ENCODE assay signal across 8 cellular contexts in genomic region chr17:50055055-50055425, GRCh38. TPM values are rescaled to one million over a fixed set of nuclear protein-coding genes. Genes with fewer than 3 reads are reported as not detected.
DNase-seq lines count a peak whose midpoint lies in the region; ATAC-seq, FAIRE-seq and TF ChIP-seq lines count a peak whose summit lies in the region.

No MANE protein-coding gene starts in this region.

- POLR2A ChIA-PET in Panc1 (lab: Charles Lee) (interaction anchor here (1.2 kb wide), 1 partner anchor 26 kb away, joined by 4 read pairs; no protein-coding TSS in a partner anchor), HepG2 (lab: Yijun Ruan, JAX) (no interaction called here)

- intact Hi-C loops in Panc1 (cut with micrococcal nuclease; ENCODE audit: unreplicated experiment) (loop anchor here (1.0 kb wide), 1 partner anchor 27 kb away; no protein-coding TSS in a partner anchor), HepG2 (cut with micrococcal nuclease; ENCODE audit: unreplicated experiment) (no loop called here), posterior vena cava (cut with DNase I) (no loop called here)

- in situ Hi-C loops in Panc1 (cut with HindIII; ENCODE audit: low pct_unique_long_range_greater_than_20kb, low sequenced_read_pairs) (no loop called here), HepG2 (cut with HindIII; ENCODE audit: extremely low pct_ligation_motif_present, low pct_unique_long_range_greater_than_20kb) (no loop called here)

- CTCF ChIA-PET in Panc1 (lab: Charles Lee) = interaction anchor here (0.5 kb wide), 2 partner anchors 145 to 156 kb away, joined by 3 to 6 read pairs; no protein-coding TSS in a partner anchor
- CTCF ChIA-PET in HepG2 (lab: Yijun Ruan, JAX; ENCODE audit: low intra/inter-chr PET ratio, low total read pairs) = no interaction called here

- H3K27me3 ChIP-seq in Panc1 (ENCODE audit: control insufficient read depth, insufficient read depth, low read length) (no peaks in the 10 kb centered on the region), HepG2 (ENCODE audit: control insufficient read depth in 1 of 2, insufficient read depth in 2 of 2, low read length in 2 of 2) (peaks cover 9 to 80% of the 10 kb centered on the region in 2 experiments), thymus (ENCODE audit: control insufficient read depth, insufficient read depth) (peaks cover 10% of the 10 kb centered on the region)

- no peak for TF ChIP-seq EP300 in HepG2 (IDR thresholded peaks at IDR 0.05; ENCODE audit: low read depth in 2 of 2, low read length in 2 of 2)
- no peak for TF ChIP-seq EP300 in HepG2 (CRISPR knock-in tag; IDR thresholded peaks at IDR 0.05; ENCODE audit: borderline replicate concordance)

- no peaks in the 10 kb centered on the region for H3K9me3 ChIP-seq in Panc1 (ENCODE audit: control insufficient read depth, insufficient read depth, low read depth, low read length)
- H3K9me3 ChIP-seq in HepG2 (ENCODE audit: low read length) = no peaks in the 10 kb centered on the region
- H3K9me3 ChIP-seq in thymus (ENCODE audit: control insufficient read depth) = no peaks in the 10 kb centered on the region

- TF ChIP-seq CTCF in Panc1 (IDR thresholded peaks at IDR 0.05) = no peak
- TF ChIP-seq CTCF in HepG2 (CRISPR knock-in tag; IDR thresholded peaks at IDR 0.05) = no peak

- ATAC-seq in Panc1 = peak; percentile 11
- ATAC-seq in HepG2 = no peak

- no peak for TF ChIP-seq RAD21 in HepG2 (CRISPR knock-in tag; IDR thresholded peaks at IDR 0.05)

- WGBS in HepG2 (ENCODE audit: low lambda C conversion rate) = 39% methylated on average over 14 of the region's 14 CpGs
- 8% methylated on average over 14 of the region's 14 CpGs for WGBS in thymus

- no peak for TF ChIP-seq POLR2A in HepG2 (IDR thresholded peaks at IDR 0.05; ENCODE audit: insufficient read depth in 1 of 2, low read depth in 2 of 2, low read length in 2 of 2)

- H3K9ac ChIP-seq in HepG2 (ENCODE audit: insufficient read depth, low read depth, low read length) = no peak overlapping the region

- H4K20me1 ChIP-seq in HepG2 (ENCODE audit: insufficient read depth, low read length) = no peaks in the 10 kb centered on the region

- H3K4me1 ChIP-seq in Panc1 (ENCODE audit: control insufficient read depth, insufficient read depth, low read length) (peaks cover 69% of the 10 kb centered on the region), HepG2 (ENCODE audit: insufficient read depth, low read length) (peaks cover 53% of the 10 kb centered on the region), thymus (ENCODE audit: control insufficient read depth, insufficient read depth, low read length) (peaks cover 7% of the 10 kb centered on the region)

- H3K4me3 ChIP-seq in Panc1 (ENCODE audit: low read depth in 2 of 2, low read length in 2 of 2) (peak overlapping the region; percentile 63 to 99), HepG2 (replicated peaks in 1 of 3; ENCODE audit: insufficient read depth in 1 of 3, low read depth in 2 of 3, low read length in 3 of 3) (peak overlapping the region in 1 of 3 experiments; percentile 75; a peak in 1 of 6 replicates), thymus (ENCODE audit: low read length) (peak overlapping the region; percentile 60)

- H3K4me2 ChIP-seq in HepG2 (ENCODE audit: low read depth, low read length) = peak overlapping the region; percentile 90

- peak overlapping the region; percentile 99 for H3K27ac ChIP-seq in Panc1 (ENCODE audit: low read length)
- H3K27ac ChIP-seq in HepG2 (ENCODE audit: extremely low read length, insufficient read depth, low read length) = no peak overlapping the region
- H3K27ac ChIP-seq in thymus (ENCODE audit: low read depth) = peak overlapping the region; percentile 80

- TSS peak; percentile 98 for BruUV-seq in Panc1 (replicated peaks; lab: Mats Ljungman, UMichigan)
- BruUV-seq in HepG2 (replicated peaks; lab: Mats Ljungman, UMichigan) = no TSS peak

- H3K36me3 ChIP-seq in Panc1 (ENCODE audit: control insufficient read depth, insufficient read depth, low read length) = peaks cover 8% of the 10 kb centered on the region; the same call in 1 of the 2 replicates
- no peaks in the 10 kb centered on the region for H3K36me3 ChIP-seq in HepG2 (replicated peaks in 1 of 2; ENCODE audit: control insufficient read depth in 1 of 2, insufficient read depth in 2 of 2, low read length in 2 of 2)
- no peaks in the 10 kb centered on the region for H3K36me3 ChIP-seq in thymus (ENCODE audit: control insufficient read depth, insufficient read depth)

- no peaks in the 10 kb centered on the region for H3K79me2 ChIP-seq in HepG2 (ENCODE audit: insufficient read depth, low read length)

- no peak overlapping the region for H2AFZ ChIP-seq in HepG2 (ENCODE audit: low read length)

- FAIRE-seq in HepG2 (lab: Jason Lieb, UNC) = no peak

- peak; percentile 20 for DNase-seq in stimulated activated CD4-positive, alpha-beta T cell treated with anti-CD3 and anti-CD28 coated beads, Interleukin-1b, Interleukin-23, amount 100 ng/mL, for 48 hours
- no peak for DNase-seq in stimulated activated CD4-positive, alpha-beta T cell treated with anti-CD3 and anti-CD28 coated beads, Interleukin-12 subunit alpha, Interleukin-12 subunit beta, amount 100 ng/mL, for 4 hours
- no peak for DNase-seq in Panc1 (ENCODE audit: low read depth, low spot score)
- peak; percentile 87 for DNase-seq in cerebellum (ENCODE audit: low spot score)
- DNase-seq in HepG2 (ENCODE audit: low spot score) = no peak
- DNase-seq in posterior vena cava (ENCODE audit: low spot score) = no peak
- DNase-seq in activated CD4-positive, CD25-positive, alpha-beta regulatory T cell (lab: John Stamatoyannopoulos, UW) = no peak

RNA-seq across cellular contexts. Expression of gene ITGA3, which starts 0.9 kb away (rescaled TPM):
- total RNA-seq in Panc1 (2021; ENCODE audit: unreplicated experiment) (439 TPM), cerebellum (22.9 TPM), HepG2 (2016; rRNA removed; fragmentation: Illumina TruSeq; extraction: Trizol) (0.69 and 0.77 TPM in 2 replicates), posterior vena cava (10 to 100 TPM; 56.3 to 80.3 TPM)
- 291 TPM for polyA plus RNA-seq in Panc1 (2012; ENCODE audit: insufficient read length)
- 1.5 and 1.9 TPM in 2 replicates for total RNA-seq in HepG2 (2016; cell fraction: cytosol; rRNA removed; fragmentation: Illumina TruSeq; extraction: Trizol; ENCODE audit: low read depth)
- total RNA-seq in HepG2 (2016; cell fraction: insoluble cytoplasmic fraction; rRNA removed; fragmentation: Illumina TruSeq; extraction: Trizol) = 0.48 and 1.1 TPM in 2 replicates
- 0.28 and 0.62 TPM in 2 replicates for total RNA-seq in HepG2 (2016; cell fraction: membrane; rRNA removed; fragmentation: Illumina TruSeq; extraction: Trizol)
- total RNA-seq in HepG2 (2016; cell fraction: nucleus; rRNA removed; fragmentation: Illumina TruSeq; extraction: Trizol) = 1.3 and 1.8 TPM in 2 replicates
- polyA plus RNA-seq in HepG2 (2011; rRNA removed) (0.48 and 0.59 TPM in 2 replicates), thymus (27.7 TPM)
- polyA plus RNA-seq in HepG2 (2011; cell fraction: cytosol; rRNA removed) = 0.33 and 0.78 TPM in 2 replicates
- 2.6 and 3.3 TPM in 2 replicates for polyA plus RNA-seq in HepG2 (2011; cell fraction: nucleus; rRNA removed)
- polyA plus RNA-seq in HepG2 (2012) = 0.27 and 0.32 TPM in 2 replicates
- polyA plus RNA-seq in HepG2 (2016; cell fraction: cytosol; fragmentation: Illumina TruSeq; extraction: Trizol; ENCODE audit: low read depth) = 0.51 and 0.57 TPM in 2 replicates
- polyA plus RNA-seq in HepG2 (2016; cell fraction: insoluble cytoplasmic fraction; fragmentation: Illumina TruSeq; extraction: Trizol; ENCODE audit: low read depth) = 0.52 and 0.82 TPM in 2 replicates
- polyA plus RNA-seq in HepG2 (2016; cell fraction: membrane; fragmentation: Illumina TruSeq; extraction: Trizol; ENCODE audit: low read depth) = 0.30 and 0.48 TPM in 2 replicates
- 1.3 and 2.2 TPM in 2 replicates for polyA plus RNA-seq in HepG2 (2016; cell fraction: nucleus; fragmentation: Illumina TruSeq; extraction: Trizol; ENCODE audit: insufficient read depth, low read depth)
- 1.4 and 198 TPM in 2 replicates for polyA minus RNA-seq in HepG2 (2011; rRNA and poly(A)+ RNA removed; ENCODE audit: low replicate concordance)
- polyA minus RNA-seq in HepG2 (2011; cell fraction: cytosol; rRNA and poly(A)+ RNA removed) = 2.9 and 6.2 TPM in 2 replicates
- 1.1 and 2.8 TPM in 2 replicates for polyA minus RNA-seq in HepG2 (2011; cell fraction: nucleus; rRNA and poly(A)+ RNA removed)

RNA-seq across cellular contexts. Expression of gene PDK2, which starts 40.1 kb away (rescaled TPM):
- total RNA-seq in Panc1 (2021; ENCODE audit: unreplicated experiment) (46.0 TPM), cerebellum (21.3 TPM), HepG2 (2016; rRNA removed; fragmentation: Illumina TruSeq; extraction: Trizol) (18.5 and 19.2 TPM in 2 replicates), posterior vena cava (10 to 100 TPM; 26.0 to 27.7 TPM)
- polyA plus RNA-seq in Panc1 (2012; ENCODE audit: insufficient read length) = 79.3 TPM
- total RNA-seq in HepG2 (2016; cell fraction: cytosol; rRNA removed; fragmentation: Illumina TruSeq; extraction: Trizol; ENCODE audit: low read depth) = 6.4 and 13.9 TPM in 2 replicates
- 16.2 and 19.8 TPM in 2 replicates for total RNA-seq in HepG2 (2016; cell fraction: insoluble cytoplasmic fraction; rRNA removed; fragmentation: Illumina TruSeq; extraction: Trizol)
- 10.9 and 11.9 TPM in 2 replicates for total RNA-seq in HepG2 (2016; cell fraction: membrane; rRNA removed; fragmentation: Illumina TruSeq; extraction: Trizol)
- total RNA-seq in HepG2 (2016; cell fraction: nucleus; rRNA removed; fragmentation: Illumina TruSeq; extraction: Trizol) = 10.9 and 12.5 TPM in 2 replicates
- polyA plus RNA-seq in HepG2 (2011; rRNA removed) (59.7 and 66.6 TPM in 2 replicates), thymus (14.5 TPM)
- polyA plus RNA-seq in HepG2 (2011; cell fraction: cytosol; rRNA removed) = 33.2 and 46.3 TPM in 2 replicates
- 86.5 and 102 TPM in 2 replicates for polyA plus RNA-seq in HepG2 (2011; cell fraction: nucleus; rRNA removed)
- polyA plus RNA-seq in HepG2 (2012) = 17.2 and 27.4 TPM in 2 replicates
- 9.3 and 10.8 TPM in 2 replicates for polyA plus RNA-seq in HepG2 (2016; cell fraction: cytosol; fragmentation: Illumina TruSeq; extraction: Trizol; ENCODE audit: low read depth)
- polyA plus RNA-seq in HepG2 (2016; cell fraction: insoluble cytoplasmic fraction; fragmentation: Illumina TruSeq; extraction: Trizol; ENCODE audit: low read depth) = 22.3 and 32.8 TPM in 2 replicates
- 12.0 and 14.3 TPM in 2 replicates for polyA plus RNA-seq in HepG2 (2016; cell fraction: membrane; fragmentation: Illumina TruSeq; extraction: Trizol; ENCODE audit: low read depth)
- 21.9 and 24.6 TPM in 2 replicates for polyA plus RNA-seq in HepG2 (2016; cell fraction: nucleus; fragmentation: Illumina TruSeq; extraction: Trizol; ENCODE audit: insufficient read depth, low read depth)
- polyA minus RNA-seq in HepG2 (2011; rRNA and poly(A)+ RNA removed; ENCODE audit: low replicate concordance) = 111 and 113 TPM in 2 replicates
- polyA minus RNA-seq in HepG2 (2011; cell fraction: cytosol; rRNA and poly(A)+ RNA removed) = 22.7 and 28.5 TPM in 2 replicates
- polyA minus RNA-seq in HepG2 (2011; cell fraction: nucleus; rRNA and poly(A)+ RNA removed) = 44.5 and 48.7 TPM in 2 replicates

Comparison
In these comparisons a context has a peak if more than half of its experiments do, and no peak if none do; other contexts are left out.
1. DNase-seq: peak in stimulated activated CD4-positive, alpha-beta T cell treated with anti-CD3 and anti-CD28 coated beads, Interleukin-1b, Interleukin-23, amount 100 ng/mL, for 48 hours (single experiment) and cerebellum (single experiment); none in stimulated activated CD4-positive, alpha-beta T cell treated with anti-CD3 and anti-CD28 coated beads, Interleukin-12 subunit alpha, Interleukin-12 subunit beta, amount 100 ng/mL, for 4 hours (single experiment), Panc1 (single experiment), HepG2 (single experiment), posterior vena cava (single experiment) and activated CD4-positive, CD25-positive, alpha-beta regulatory T cell (0 of 4).